14 cellular contexts compared by ENCODE assay signal in genomic region chr2:148027822-148028221, GRCh38.
"Had no signal": no experiment of that assay in that cellular context is flagged by ENCODE, and none has a peak within 500 bp of the region (broad histone marks: within the 10 kb centered on the region; RNA-seq: fewer than 3 reads in every experiment).

No MANE protein-coding gene starts in this region.

- H3K9me3 ChIP-seq: breast epithelium, uterus had no signal

- H3K27ac ChIP-seq: breast epithelium, dorsolateral prefrontal cortex, uterus had no signal

- H3K27me3 ChIP-seq: breast epithelium, dorsolateral prefrontal cortex, uterus had no signal

- H3K36me3 ChIP-seq: breast epithelium, uterus had no signal

- H3K4me3 ChIP-seq: breast epithelium, dorsolateral prefrontal cortex, uterus had no signal

- ATAC-seq: activated T-helper 17 cell treated with anti-CD3 and anti-CD28 coated beads, Interleukin-2, amount 50 U/mL, for 72 hours; natural killer cell treated with Interleukin-12 subunit alpha and Interleukin-12 subunit beta and Interleukin-15 and Interleukin-18, amount 100 ng/mL, for 72 hours had no signal

- DNase-seq: activated CD4-positive, alpha-beta T cell treated with anti-CD3 and anti-CD28 coated beads, Interleukin-2, amount 50 U/mL, for 4 hours; activated naive CD4-positive, alpha-beta T cell treated with Interleukin-2 at 50 U/mL for 16 hours; activated T-cell treated with anti-CD3 and anti-CD28 coated beads for 4 hours; aorta; dorsolateral prefrontal cortex; endodermal cell; hypothalamus; mesendoderm; posterior cingulate gyrus; retina; uterus had no signal
